In genomic region chr2:156589381-156590079, GRCh38 we compare ENCODE assay signal across 7 cellular contexts.
A peak's percentile ranks its signal among the peaks of the same experiment; 100 is the strongest.
DNase-seq lines count a peak whose midpoint lies in the region; ATAC-seq, FAIRE-seq and TF ChIP-seq lines count a peak whose summit lies in the region.

No MANE protein-coding gene starts in this region.

- H3K4me1 ChIP-seq in DND-41 (ENCODE audit: insufficient read depth, low read length), result no peaks in the 10 kb centered on the region
- H3K4me1 ChIP-seq in body of pancreas, result peaks cover 4% of the 10 kb centered on the region
- H3K4me1 ChIP-seq in keratinocyte (ENCODE audit: control insufficient read depth, extremely low read depth, insufficient read depth, low read length), result no peaks in the 10 kb centered on the region
- peaks cover 4 to 8% of the 10 kb centered on the region in 2 donors for H3K4me1 ChIP-seq in thyroid gland

- WGBS in body of pancreas, 2 donors, result 24 to 34% methylated on average over 10 of the region's 10 CpGs
- 29 to 33% methylated on average over 10 of the region's 10 CpGs for WGBS in thyroid gland, 2 donors

- no peaks in the 10 kb centered on the region for H3K27me3 ChIP-seq in DND-41 (ENCODE audit: insufficient read depth, low read length, poor library complexity)
- no peaks in the 10 kb centered on the region for H3K27me3 ChIP-seq in body of pancreas
- no peaks in the 10 kb centered on the region for H3K27me3 ChIP-seq in keratinocyte (ENCODE audit: control insufficient read depth, extremely low read depth, insufficient read depth, low read length)
- H3K27me3 ChIP-seq in thyroid gland, result no peaks in the 10 kb centered on the region

- no peaks in the 10 kb centered on the region for H3K36me3 ChIP-seq in DND-41 (ENCODE audit: insufficient read depth, low read length)
- H3K36me3 ChIP-seq in body of pancreas (replicated peaks in 1 of 2; ENCODE audit: insufficient read depth in 1 of 2, low read depth in 2 of 2), result no peaks in the 10 kb centered on the region
- H3K36me3 ChIP-seq in keratinocyte (ENCODE audit: control insufficient read depth in 2 of 2, extremely low read depth in 1 of 2, insufficient read depth in 2 of 2, low read length in 2 of 2), result no peaks in the 10 kb centered on the region
- H3K36me3 ChIP-seq in thyroid gland, result no peaks in the 10 kb centered on the region

- no peaks in the 10 kb centered on the region for H3K9me1 ChIP-seq in keratinocyte (ENCODE audit: control insufficient read depth, extremely low read depth, insufficient read depth, low read length)

- intact Hi-C loops in body of pancreas (cut with DNase I), result no loop called here
- intact Hi-C loops in thyroid gland (cut with DNase I), result no loop called here

- TF ChIP-seq POLR2A in body of pancreas (IDR thresholded peaks at IDR 0.05), result no peak
- no peak for TF ChIP-seq POLR2A in thyroid gland (IDR thresholded peaks at IDR 0.05)

- no peak overlapping the region for H3K27ac ChIP-seq in DND-41 (ENCODE audit: low read length)
- no peak overlapping the region for H3K27ac ChIP-seq in body of pancreas
- H3K27ac ChIP-seq in keratinocyte (ENCODE audit: control insufficient read depth, insufficient read depth, low read length), result no peak overlapping the region
- no peak overlapping the region for H3K27ac ChIP-seq in thyroid gland

- H3K9me3 ChIP-seq in DND-41 (ENCODE audit: insufficient read depth, low read length, severe bottlenecking) (no peaks in the 10 kb centered on the region), body of pancreas (no peaks in the 10 kb centered on the region), keratinocyte (ENCODE audit: control insufficient read depth, low read depth, low read length) (no peaks in the 10 kb centered on the region), thyroid gland (no peaks in the 10 kb centered on the region)

- no peak overlapping the region for H3K9ac ChIP-seq in DND-41 (ENCODE audit: low read depth, low read length)
- no peak overlapping the region for H3K9ac ChIP-seq in keratinocyte (ENCODE audit: control insufficient read depth, extremely low read depth, insufficient read depth, low read length)

- H3K79me2 ChIP-seq in DND-41 (ENCODE audit: insufficient read depth, low read length) (no peaks in the 10 kb centered on the region), keratinocyte (ENCODE audit: control insufficient read depth, insufficient read depth, low read length) (no peaks in the 10 kb centered on the region)

- peak; percentile 32 for FAIRE-seq in keratinocyte (lab: Jason Lieb, UNC)

- H2AFZ ChIP-seq in DND-41 (ENCODE audit: low read depth, low read length) (no peak overlapping the region), keratinocyte (ENCODE audit: control insufficient read depth, low read length) (no peak overlapping the region)

- DNase-seq in DND-41, result peak; percentile 29
- DNase-seq in NCI-H82 treated with DMSO at 0.1 percent for 48 hours (lab: John Stamatoyannopoulos, UW; ENCODE audit: unreplicated experiment), result peak; percentile 72
- peak; percentile 21 to 50 (median 42) for DNase-seq in body of pancreas
- DNase-seq in keratinocyte (ENCODE audit: low read depth, low spot score), result no peak
- peak; percentile 18 to 23 for DNase-seq in thyroid gland

- dilution Hi-C loops in keratinocyte (cut with MboI; ENCODE audit: extremely low pct_ligation_motif_present, low sequenced_read_pairs), result no loop called here

- ATAC-seq in DND-41 (ENCODE audit: insufficient read depth, low read depth) (peak; percentile 76), GM19025 (IDR thresholded peaks at IDR 0.05; ENCODE audit: low read depth, unreplicated experiment) (peak; percentile 55), HG03196 (IDR thresholded peaks at IDR 0.05; ENCODE audit: unreplicated experiment) (peak; percentile 70), body of pancreas (peak; percentile 64)

- TF ChIP-seq CTCF in DND-41 (IDR thresholded peaks at IDR 0.05; ENCODE audit: borderline replicate concordance, extremely low read depth, low read length, poor library complexity, severe bottlenecking), result peak; percentile 65
- peak in 6 of 7 experiments; percentile 41 to 72 (median 60) for TF ChIP-seq CTCF in body of pancreas (IDR thresholded peaks at IDR 0.05)
- peak in 2 of 3 experiments; percentile 34 to 51 for TF ChIP-seq CTCF in keratinocyte (optimal IDR thresholded peaks at IDR 0.05 in 1 of 3, IDR thresholded peaks at IDR 0.05 in 1 of 3, conservative IDR thresholded peaks at IDR 0.05 in 1 of 3; ENCODE audit: extremely low read depth in 1 of 3, insufficient read depth in 2 of 3, low read length in 3 of 3)
- TF ChIP-seq CTCF in thyroid gland (IDR thresholded peaks at IDR 0.05), result peak in 4 of 6 experiments; percentile 38 to 73 (median 61)

- no peak overlapping the region for H3K4me2 ChIP-seq in DND-41 (ENCODE audit: insufficient read depth, low read length)
- no peak overlapping the region for H3K4me2 ChIP-seq in keratinocyte (ENCODE audit: control insufficient read depth, extremely low read depth, insufficient read depth, low read depth, low read length)

- H3K4me3 ChIP-seq in DND-41 (ENCODE audit: low read depth in 1 of 2, low read length in 2 of 2) (no peak overlapping the region), body of pancreas (no peak overlapping the region), keratinocyte (ENCODE audit: control insufficient read depth in 2 of 3, extremely low read depth in 1 of 3, insufficient read depth in 2 of 3, low read depth in 1 of 3, low read length in 3 of 3) (no peak overlapping the region), thyroid gland (replicated peaks in 1 of 3) (no peak overlapping the region)

- no peaks in the 10 kb centered on the region for H4K20me1 ChIP-seq in DND-41 (ENCODE audit: insufficient read depth, low read length)
- H4K20me1 ChIP-seq in keratinocyte (ENCODE audit: control insufficient read depth, extremely low read depth, insufficient read depth, low read length), result no peaks in the 10 kb centered on the region
